Comparison of ENCODE assay signal across 8 cellular contexts in genomic region chr9:131762356-131762932, GRCh38. TPM values are rescaled to one million over a fixed set of nuclear protein-coding genes. Genes with fewer than 3 reads are reported as not detected.
DNase-seq lines count a peak whose midpoint lies in the region; ATAC-seq lines count a peak whose summit lies in the region.

No MANE protein-coding gene starts in this region.

- H2BK5ac ChIP-seq in neuronal stem cell (ENCODE audit: low read length) = no peak overlapping the region

- H4K91ac ChIP-seq in neuronal stem cell (ENCODE audit: low read depth, low read length, poor library complexity) = no peak overlapping the region

- no peaks in the 10 kb centered on the region for H3K36me3 Mint-ChIP-seq in activated T-helper 1 cell treated with anti-CD3 and anti-CD28 coated beads, Interleukin-12 subunit alpha, Interleukin-12 subunit beta, Interleukin-2, Interleukin-4 antibody, amounts not matched to agents 30 ng/mL and 10 ng/mL and 1 ng/mL, durations not matched to agents 14 hours and 24 hours and 36 hours (ENCODE audit: low read depth)

- H3K23ac ChIP-seq in neuronal stem cell (ENCODE audit: low read depth, low read length, poor library complexity) = peak overlapping the region; percentile 34

- no peak overlapping the region for H3K27ac ChIP-seq in neuronal stem cell (replicated peaks; ENCODE audit: low read length)

- H3K14ac ChIP-seq in neuronal stem cell (ENCODE audit: low read length) = no peak overlapping the region

- peak overlapping the region; percentile 73 for H3K9ac ChIP-seq in neuronal stem cell (ENCODE audit: low read depth, low read length, poor library complexity)

- no peaks in the 10 kb centered on the region for H3K36me3 ChIP-seq in neuronal stem cell (replicated peaks in 1 of 2; ENCODE audit: control insufficient read depth in 2 of 2, insufficient read depth in 2 of 2, low read length in 2 of 2)

- H3K9me3 ChIP-seq in neuronal stem cell (replicated peaks in 1 of 2; ENCODE audit: control insufficient read depth in 2 of 2, insufficient read depth in 1 of 2, low read depth in 1 of 2, low read length in 2 of 2) = no peaks in the 10 kb centered on the region

- H4K8ac ChIP-seq in neuronal stem cell (ENCODE audit: low read depth, low read length) = peak overlapping the region; percentile 52

- no peak overlapping the region for H3K4me3 ChIP-seq in neuronal stem cell (ENCODE audit: low read length in 2 of 2)

- DNase-seq in DMS53 (lab: John Stamatoyannopoulos, UW) (peak; percentile 88), HuH-7 (ENCODE audit: low spot score) (peak; percentile 80), RPMI7951 (ENCODE audit: low read depth) (peak; percentile 63), fibroblast of the conjunctiva (ENCODE audit: low read depth) (peak; percentile 17), neuronal stem cell (ENCODE audit: low spot score) (peak; percentile 72), superior temporal gyrus (ENCODE audit: extremely low spot score) (peak; percentile 76)
- DNase-seq in activated T-helper 1 cell treated with anti-CD3 and anti-CD28 coated beads, Interleukin-12 subunit alpha, Interleukin-12 subunit beta, Interleukin-2, Interleukin-4 antibody, amounts not matched to agents 30 ng/mL and 10 ng/mL and 1 ng/mL, durations not matched to agents 14 hours and 24 hours and 36 hours (ENCODE audit: low spot score) = peak; percentile 62

- H2AFZ ChIP-seq in neuronal stem cell (ENCODE audit: low read length) = peak overlapping the region; percentile 76

- H2BK12ac ChIP-seq in neuronal stem cell (ENCODE audit: low read length) = no peak overlapping the region

- H3K79me1 ChIP-seq in neuronal stem cell (ENCODE audit: low read depth, low read length) = no peaks in the 10 kb centered on the region

- no CpG with 5 or more reads among the region's 38 CpGs for WGBS in neuronal stem cell (ENCODE audit: extremely low coverage in 2 of 2, insufficient read length in 2 of 2, insufficient replicate concordance in 1 of 2), 2 donors

- peaks cover 12% of the 10 kb centered on the region for H3K4me1 Mint-ChIP-seq in activated T-helper 1 cell treated with anti-CD3 and anti-CD28 coated beads, Interleukin-12 subunit alpha, Interleukin-12 subunit beta, Interleukin-2, Interleukin-4 antibody, amounts not matched to agents 30 ng/mL and 10 ng/mL and 1 ng/mL, durations not matched to agents 14 hours and 24 hours and 36 hours (ENCODE audit: low read depth)

- peaks cover 0 to 42% (median 0%) of the 10 kb centered on the region in 3 experiments for H3K27me3 ChIP-seq in neuronal stem cell (ENCODE audit: control insufficient read depth in 3 of 3, insufficient read depth in 3 of 3, low read depth in 1 of 3, low read length in 3 of 3)

- no peak for ATAC-seq in GM21528 (IDR thresholded peaks at IDR 0.05; ENCODE audit: low FRiP score, unreplicated experiment)

- intact Hi-C loops in activated T-helper 1 cell treated with anti-CD3 and anti-CD28 coated beads, Interleukin-12 subunit alpha, Interleukin-12 subunit beta, Interleukin-2, Interleukin-4 antibody, amounts not matched to agents 30 ng/mL and 10 ng/mL and 1 ng/mL, durations not matched to agents 14 hours and 24 hours and 36 hours (cut with micrococcal nuclease) = loop anchor here (1.0 to 5.0 kb wide), 5 partner anchors 192 to 490 kb away; partner anchors contain the start of genes MED27 and NTNG2

- H3K4me2 ChIP-seq in neuronal stem cell (ENCODE audit: insufficient read depth, low read length, poor library complexity, severe bottlenecking) = peak overlapping the region; percentile 37

- H3K9me3 Mint-ChIP-seq in activated T-helper 1 cell treated with anti-CD3 and anti-CD28 coated beads, Interleukin-12 subunit alpha, Interleukin-12 subunit beta, Interleukin-2, Interleukin-4 antibody, amounts not matched to agents 30 ng/mL and 10 ng/mL and 1 ng/mL, durations not matched to agents 14 hours and 24 hours and 36 hours = no peaks in the 10 kb centered on the region

- H2BK15ac ChIP-seq in neuronal stem cell (ENCODE audit: low read length) = no peak overlapping the region

- no peak overlapping the region for H2AK5ac ChIP-seq in neuronal stem cell (ENCODE audit: low read depth, low read length)

- no peaks in the 10 kb centered on the region for H3K4me1 ChIP-seq in neuronal stem cell (ENCODE audit: control insufficient read depth in 2 of 2, insufficient read depth in 1 of 2, low read depth in 1 of 2, low read length in 2 of 2)

- H2BK120ac ChIP-seq in neuronal stem cell (ENCODE audit: low read depth, low read length) = no peak overlapping the region

- H3K4me3 Mint-ChIP-seq in activated T-helper 1 cell treated with anti-CD3 and anti-CD28 coated beads, Interleukin-12 subunit alpha, Interleukin-12 subunit beta, Interleukin-2, Interleukin-4 antibody, amounts not matched to agents 30 ng/mL and 10 ng/mL and 1 ng/mL, durations not matched to agents 14 hours and 24 hours and 36 hours = no peak overlapping the region

- H3K27me3 Mint-ChIP-seq in activated T-helper 1 cell treated with anti-CD3 and anti-CD28 coated beads, Interleukin-12 subunit alpha, Interleukin-12 subunit beta, Interleukin-2, Interleukin-4 antibody, amounts not matched to agents 30 ng/mL and 10 ng/mL and 1 ng/mL, durations not matched to agents 14 hours and 24 hours and 36 hours (ENCODE audit: insufficient read depth) = peaks cover 35% of the 10 kb centered on the region

- H3K18ac ChIP-seq in neuronal stem cell (ENCODE audit: low read length) = peak overlapping the region; percentile 87

- no peak overlapping the region for H3K4ac ChIP-seq in neuronal stem cell (ENCODE audit: low read length)

- H3K27ac Mint-ChIP-seq in activated T-helper 1 cell treated with anti-CD3 and anti-CD28 coated beads, Interleukin-12 subunit alpha, Interleukin-12 subunit beta, Interleukin-2, Interleukin-4 antibody, amounts not matched to agents 30 ng/mL and 10 ng/mL and 1 ng/mL, durations not matched to agents 14 hours and 24 hours and 36 hours = no peak overlapping the region

RNA-seq across cellular contexts. Expression of gene RAPGEF1, which starts 22.6 kb away (rescaled TPM):
- total RNA-seq in RPMI7951 (2014; rRNA removed; shearing (Covaris generic)) = 10.0 and 11.5 TPM in 2 replicates
- total RNA-seq in activated T-helper 1 cell treated with anti-CD3 and anti-CD28 coated beads, Interleukin-12 subunit alpha, Interleukin-12 subunit beta, Interleukin-2, Interleukin-4 antibody, amounts not matched to agents 30 ng/mL and 10 ng/mL and 1 ng/mL, durations not matched to agents 14 hours and 24 hours and 36 hours = 168 and 172 TPM in 2 replicates
- 34.5 TPM for polyA plus RNA-seq in neuronal stem cell (2013, experiment 1 of 2)
- polyA plus RNA-seq in neuronal stem cell (2013, experiment 2 of 2) = 33.7 TPM

Comparison
In these comparisons a context has a peak if more than half of its experiments do, and no peak if none do; other contexts are left out.
1. DNase-seq: peak in every context shown above with its lines; median percentile 88 in DMS53; 80 in HuH-7; 76 in superior temporal gyrus; 72 in neuronal stem cell; 63 in RPMI7951; 62 in activated T-helper 1 cell treated with anti-CD3 and anti-CD28 coated beads, Interleukin-12 subunit alpha, Interleukin-12 subunit beta, Interleukin-2, Interleukin-4 antibody, amounts not matched to agents 30 ng/mL and 10 ng/mL and 1 ng/mL, durations not matched to agents 14 hours and 24 hours and 36 hours; 17 in fibroblast of the conjunctiva.
2. RNA of gene RAPGEF1, which starts 22.6 kb away (total RNA-seq): 168 to 172 TPM in activated T-helper 1 cell treated with anti-CD3 and anti-CD28 coated beads, Interleukin-12 subunit alpha, Interleukin-12 subunit beta, Interleukin-2, Interleukin-4 antibody, amounts not matched to agents 30 ng/mL and 10 ng/mL and 1 ng/mL, durations not matched to agents 14 hours and 24 hours and 36 hours; 10.0 to 11.5 TPM in RPMI7951; every median in the first group is over 10 times any median in the second.